33 cellular contexts compared by ENCODE assay signal in genomic region chr4:82981116-82981515, GRCh38.
"Had no signal": no experiment of that assay in that cellular context is flagged by ENCODE, and none has a peak within 500 bp of the region (broad histone marks: within the 10 kb centered on the region; RNA-seq: fewer than 3 reads in every experiment).

No MANE protein-coding gene starts in this region.

- H3K4me3 Mint-ChIP-seq: activated CD4-positive, alpha-beta T cell treated with anti-CD3 and anti-CD28 coated beads, Interleukin-2, amount 10 ng/mL, durations not matched to agents 24 days and 14 days; activated CD8-positive, alpha-beta T cell treated with anti-CD3 and anti-CD28 coated beads for 36 hours; activated naive CD4-positive, alpha-beta T cell treated with anti-CD3 and anti-CD28 coated beads, Interleukin-2, amount 10 ng/mL, durations not matched to agents 7 days and 5 days; activated naive CD8-positive, alpha-beta T cell; activated naive CD8-positive, alpha-beta T cell treated with anti-CD3 and anti-CD28 coated beads, Interleukin-2, amount 50 U/mL, for 24 hours; activated T-cell treated with anti-CD3 and anti-CD28 coated beads, Interleukin-2, amount 50 U/mL, for 72 hours; brain; IgD-negative memory B cell; T-helper 2 cell treated with Interferon-gamma antibody and Interleukin-4, amounts not matched to agents 5 μg/mL and 100 μg/mL, for 36 hours had no signal

- DNase-seq: activated CD4-positive, alpha-beta T cell treated with anti-CD3 and anti-CD28 coated beads, Interleukin-2, amount 50 U/mL, for 4 hours; activated CD8-positive, alpha-beta T cell treated with anti-CD3 and anti-CD28 coated beads for 36 hours; activated gamma-delta T cell treated with Interleukin-2 at 50 U/mL for 16 hours; activated naive CD4-positive, alpha-beta T cell treated with anti-CD3 and anti-CD28 coated beads, Interleukin-2, amount 10 ng/mL, durations not matched to agents 7 days and 5 days; activated naive CD8-positive, alpha-beta T cell treated with anti-CD3 and anti-CD28 coated beads, Interleukin-2, amount 50 U/mL, for 24 hours; activated T-cell treated with anti-CD3 and anti-CD28 coated beads, Interleukin-2, amount 50 U/mL, for 1 hour; activated T-cell treated with anti-CD3 and anti-CD28 coated beads, Interleukin-2, amount 50 U/mL, for 72 hours; anterior cingulate cortex; caudate nucleus; Kasumi-1; KBM-7; MM.1S; MV-4-11; NCI-H1092; NCI-H146; NCI-H187; NCI-H2029 treated with DMSO at 0.1 percent for 48 hours; NCI-H2107; NCI-H2171; NCI-H226; NCI-H446 treated with DMSO at 0.1 percent for 48 hours; NCI-H524; OCI-M1; Right ventricle myocardium superior; SJCRH30 had no signal

- H3K27ac ChIP-seq: SJCRH30, SK-N-MC had no signal

- H3K36me3 Mint-ChIP-seq: IgD-negative memory B cell had no signal

- H3K27ac Mint-ChIP-seq: activated CD4-positive, alpha-beta T cell treated with anti-CD3 and anti-CD28 coated beads, Interleukin-2, amount 10 ng/mL, durations not matched to agents 24 days and 14 days; activated CD8-positive, alpha-beta T cell treated with anti-CD3 and anti-CD28 coated beads for 36 hours; activated naive CD4-positive, alpha-beta T cell treated with anti-CD3 and anti-CD28 coated beads, Interleukin-2, amount 10 ng/mL, durations not matched to agents 7 days and 5 days; activated naive CD8-positive, alpha-beta T cell; activated naive CD8-positive, alpha-beta T cell treated with anti-CD3 and anti-CD28 coated beads, Interleukin-2, amount 50 U/mL, for 24 hours; activated T-cell treated with anti-CD3 and anti-CD28 coated beads, Interleukin-2, amount 50 U/mL, for 72 hours; activated T-helper 2 cell treated with anti-CD3 and anti-CD28 coated beads, Interferon-gamma antibody, Interleukin-2, Interleukin-4, amounts not matched to agents 10 μg/mL and 5 μg/mL and 100 μg/mL, durations not matched to agents 14 hours and 24 hours and 36 hours; brain; T-helper 2 cell treated with Interferon-gamma antibody and Interleukin-4, amounts not matched to agents 5 μg/mL and 100 μg/mL, for 36 hours had no signal

- H3K27me3 Mint-ChIP-seq: activated CD4-positive, alpha-beta T cell treated with anti-CD3 and anti-CD28 coated beads, Interleukin-2, amount 10 ng/mL, durations not matched to agents 24 days and 14 days; activated CD8-positive, alpha-beta T cell treated with anti-CD3 and anti-CD28 coated beads for 36 hours; activated naive CD4-positive, alpha-beta T cell treated with anti-CD3 and anti-CD28 coated beads, Interleukin-2, amount 10 ng/mL, durations not matched to agents 7 days and 5 days; activated naive CD8-positive, alpha-beta T cell; activated naive CD8-positive, alpha-beta T cell treated with anti-CD3 and anti-CD28 coated beads, Interleukin-2, amount 50 U/mL, for 24 hours; brain; IgD-negative memory B cell had no signal

- H3K4me1 Mint-ChIP-seq: brain had no signal

- H3K27me3 ChIP-seq: SJCRH30 had no signal

- H3K9me3 Mint-ChIP-seq: activated CD4-positive, alpha-beta T cell treated with anti-CD3 and anti-CD28 coated beads, Interleukin-2, amount 10 ng/mL, durations not matched to agents 24 days and 14 days; activated CD8-positive, alpha-beta T cell treated with anti-CD3 and anti-CD28 coated beads for 36 hours; activated naive CD4-positive, alpha-beta T cell treated with anti-CD3 and anti-CD28 coated beads, Interleukin-2, amount 10 ng/mL, durations not matched to agents 7 days and 5 days; activated naive CD8-positive, alpha-beta T cell treated with anti-CD3 and anti-CD28 coated beads, Interleukin-2, amount 50 U/mL, for 24 hours; activated T-cell treated with anti-CD3 and anti-CD28 coated beads, Interleukin-2, amount 50 U/mL, for 72 hours; activated T-helper 2 cell treated with anti-CD3 and anti-CD28 coated beads, Interferon-gamma antibody, Interleukin-2, Interleukin-4, amounts not matched to agents 10 μg/mL and 5 μg/mL and 100 μg/mL, durations not matched to agents 14 hours and 24 hours and 36 hours; brain; IgD-negative memory B cell; T-helper 2 cell treated with Interferon-gamma antibody and Interleukin-4, amounts not matched to agents 5 μg/mL and 100 μg/mL, for 36 hours had no signal

- ATAC-seq: activated CD8-positive, alpha-beta T cell treated with anti-CD3 and anti-CD28 coated beads for 36 hours; activated naive CD8-positive, alpha-beta T cell treated with anti-CD3 and anti-CD28 coated beads, Interleukin-2, amount 50 U/mL, for 24 hours; activated T-cell treated with anti-CD3 and anti-CD28 coated beads, Interleukin-2, amount 50 U/mL, for 72 hours had no signal

- FAIRE-seq: bronchial epithelial cell had no signal

- H3K9me3 ChIP-seq: SJCRH30 had no signal

- H3K4me3 ChIP-seq: SJCRH30, SK-N-MC had no signal

- H3K4me1 ChIP-seq: SJCRH30 had no signal
